ENCODE assay signal across 8 cellular contexts in genomic region chr2:169824373-169825333, GRCh38.
DNase-seq lines count a peak whose midpoint lies in the region; ATAC-seq and TF ChIP-seq lines count a peak whose summit lies in the region.

Gene METTL5, minus strand, starts transcription at chr2:169824905. Its CDS starts 308 bp downstream, at chr2:169824597.

- TF ChIP-seq POLR2A in GM18505 (IDR thresholded peaks at IDR 0.05; ENCODE audit: borderline replicate concordance, extremely low read depth, insufficient read depth, insufficient read length): peak; percentile 92

- ATAC-seq in GM18505 (IDR thresholded peaks at IDR 0.05; ENCODE audit: unreplicated experiment) (peak; percentile 64), HG02938 (IDR thresholded peaks at IDR 0.05; ENCODE audit: unreplicated experiment) (peak; percentile 66)

- DNase-seq in NCI-H2029 (lab: John Stamatoyannopoulos, UW) (peak; percentile 65), T1000 (lab: John Stamatoyannopoulos, UW) (peak; percentile 63), astrocyte of the hippocampus (ENCODE audit: low read depth, low spot score) (peak; percentile 94), hippocampal formation (lab: John Stamatoyannopoulos, UW) (peak; percentile 75 to 84), retina (peak; percentile 94), cortex of kidney (lab: John Stamatoyannopoulos, UW) (no peak)
